15 cellular contexts compared by ENCODE assay signal in the genomic region with DNA sequence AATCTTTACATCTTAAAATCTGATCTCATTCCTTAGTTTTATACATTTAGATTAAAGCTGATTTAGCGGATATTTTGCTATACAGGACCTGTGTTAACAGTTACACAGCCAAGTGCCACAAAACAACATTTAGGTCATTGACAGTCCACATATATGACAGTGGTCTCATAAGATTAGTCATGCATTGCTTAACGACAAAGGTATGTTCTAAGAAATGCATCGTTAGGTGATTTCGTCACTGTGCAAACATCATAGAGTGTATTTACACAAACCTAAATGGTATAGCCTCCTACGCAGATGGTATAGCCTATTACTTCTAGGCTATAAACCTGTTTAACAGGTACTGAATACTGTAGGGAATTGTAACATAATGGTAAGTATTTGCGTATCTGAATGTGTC. TPM values are rescaled to one million over a fixed set of nuclear protein-coding genes. Genes with fewer than 3 reads are reported as not detected.
A peak's percentile ranks its signal among the peaks of the same experiment; 100 is the strongest.
DNase-seq lines count a peak whose midpoint lies in the region; ATAC-seq, FAIRE-seq and TF ChIP-seq lines count a peak whose summit lies in the region.
"Had no signal": no experiment of that assay in that cellular context is flagged by ENCODE, and none has a peak within 500 bp of the region (broad histone marks: within the 10 kb centered on the region; RNA-seq: fewer than 3 reads in every experiment).

No MANE protein-coding gene starts in this region.

- H3K4me3 ChIP-seq in K562 (no peak overlapping the region), smooth muscle cell (no peak overlapping the region), right atrium auricular region (no peak overlapping the region)
- H3K4me3 ChIP-seq: cardiac muscle cell had no signal

- H3K27ac ChIP-seq in K562 (ENCODE audit: extremely low read depth, low read depth, low read length) = no peak overlapping the region
- H3K27ac ChIP-seq in smooth muscle cell (ENCODE audit: low read depth) = peak overlapping the region; percentile 74
- H3K27ac ChIP-seq in right atrium auricular region = no peak overlapping the region
- H3K27ac ChIP-seq: cardiac muscle cell had no signal

- 1% methylated on average over 6 of the region's 6 CpGs for WGBS in K562 (ENCODE audit: insufficient coverage, low coverage, missing lambda C conversion rate)
- 75% methylated on average over 6 of the region's 6 CpGs for WGBS in smooth muscle cell (ENCODE audit: low lambda C conversion rate)

- H3K9me1 ChIP-seq in K562 (ENCODE audit: control insufficient read depth, insufficient read depth, low read length) = no peaks in the 10 kb centered on the region

- CTCF ChIA-PET in K562 (lab: Yijun Ruan, JAX; ENCODE audit: low intra/inter-chr PET ratio) = no interaction called here

- H3K36me3 ChIP-seq in K562 (ENCODE audit: control insufficient read depth, insufficient read depth, low read length) = no peaks in the 10 kb centered on the region
- no peaks in the 10 kb centered on the region for H3K36me3 ChIP-seq in smooth muscle cell (ENCODE audit: low read depth)
- H3K36me3 ChIP-seq in right atrium auricular region = no peaks in the 10 kb centered on the region
- H3K36me3 ChIP-seq: cardiac muscle cell had no signal

- no peaks in the 10 kb centered on the region for H3K79me2 ChIP-seq in K562 (ENCODE audit: control insufficient read depth, insufficient read depth, low read length)
- H3K79me2 ChIP-seq in smooth muscle cell (ENCODE audit: low read depth) = no peaks in the 10 kb centered on the region

- TF ChIP-seq EP300 in K562 (IDR thresholded peaks at IDR 0.05; ENCODE audit: low read length) = no peak

- no peak overlapping the region for H3K9ac ChIP-seq in K562 (ENCODE audit: insufficient read depth in 1 of 2, low read depth in 2 of 2, low read length in 2 of 2)
- no peak overlapping the region for H3K9ac ChIP-seq in smooth muscle cell (ENCODE audit: low read depth)

- H4K20me1 ChIP-seq in K562 (replicated peaks; ENCODE audit: control insufficient read depth, insufficient read depth, low read length) (no peaks in the 10 kb centered on the region), smooth muscle cell (ENCODE audit: low read depth) (no peaks in the 10 kb centered on the region)

- intact Hi-C loops in K562 (cut with micrococcal nuclease) = no loop called here

- POLR2A ChIA-PET in K562 (lab: Yijun Ruan, JAX) = no interaction called here

- TF ChIP-seq CTCF in K562 (IDR thresholded peaks at IDR 0.05 in 2 of 3, conservative IDR thresholded peaks at IDR 0.05 in 1 of 3; ENCODE audit: insufficient read depth in 2 of 3, low read depth in 1 of 3, low read length in 3 of 3) = no peak
- TF ChIP-seq CTCF in smooth muscle cell (IDR thresholded peaks at IDR 0.05; ENCODE audit: borderline replicate concordance, insufficient read depth, poor library complexity, severe bottlenecking) = no peak
- TF ChIP-seq CTCF in right atrium auricular region (IDR thresholded peaks at IDR 0.05) = no peak

- ATAC-seq in K562 (no peak), GM21529 (IDR thresholded peaks at IDR 0.05; ENCODE audit: unreplicated experiment) (no peak)
- ATAC-seq in activated T-cell treated with anti-CD3 and anti-CD28 coated beads, Interleukin-2, amount 50 U/mL, for 72 hours (replicated peaks in 1 of 2) = no peak

- no peaks in the 10 kb centered on the region for H3K27me3 Mint-ChIP-seq in activated T-cell treated with anti-CD3 and anti-CD28 coated beads, Interleukin-2, amount 50 U/mL, for 72 hours (ENCODE audit: low read depth)
- H3K27me3 Mint-ChIP-seq: IgD-negative memory B cell had no signal

- H3K9me3 ChIP-seq in K562 (replicated peaks; ENCODE audit: control insufficient read depth, insufficient read depth, low read depth, low read length) (no peaks in the 10 kb centered on the region), smooth muscle cell (replicated peaks; ENCODE audit: low read depth) (no peaks in the 10 kb centered on the region), right atrium auricular region (no peaks in the 10 kb centered on the region)

- no peak for TF ChIP-seq RAD21 in K562 (CRISPR knock-in tag; conservative IDR thresholded peaks at IDR 0.05 in 1 of 2, IDR thresholded peaks at IDR 0.05 in 1 of 2)

- no peaks in the 10 kb centered on the region for H3F3A ChIP-seq in smooth muscle cell (ENCODE audit: low read depth)

- H3K36me3 Mint-ChIP-seq in activated T-cell treated with anti-CD3 and anti-CD28 coated beads, Interleukin-2, amount 50 U/mL, for 72 hours (ENCODE audit: insufficient read depth in 2 of 2) = no peaks in the 10 kb centered on the region
- H3K36me3 Mint-ChIP-seq: IgD-negative memory B cell had no signal

- H3K4me2 ChIP-seq in K562 (ENCODE audit: insufficient read depth, low read length) (no peak overlapping the region), smooth muscle cell (no peak overlapping the region)

- H3K9me3 Mint-ChIP-seq in activated T-cell treated with anti-CD3 and anti-CD28 coated beads, Interleukin-2, amount 50 U/mL, for 72 hours = no peaks in the 10 kb centered on the region
- H3K9me3 Mint-ChIP-seq: IgD-negative memory B cell had no signal

- FAIRE-seq in K562 (lab: Jason Lieb, UNC) = no peak
- FAIRE-seq: A204.1, TTC549 had no signal

- H2AFZ ChIP-seq in K562 (ENCODE audit: low read depth, low read length) (no peak overlapping the region), smooth muscle cell (ENCODE audit: low read depth) (no peak overlapping the region)

- DNase-seq in NCI-H2171 treated with DMSO at 0.1 percent for 48 hours (lab: John Stamatoyannopoulos, UW) (peak; percentile 12), NCI-H2171 (lab: John Stamatoyannopoulos, UW) (no peak), NCI-H460 (ENCODE audit: extremely low read depth, low read depth) (peak; percentile 42), K562 (ENCODE audit: extremely low read depth in 1 of 4, low spot score in 3 of 4) (no peak), smooth muscle cell (lab: John Stamatoyannopoulos, UW; ENCODE audit: unreplicated experiment) (no peak), right atrium auricular region (ENCODE audit: low spot score) (no peak)
- no peak for DNase-seq in activated T-cell treated with anti-CD3 and anti-CD28 coated beads, Interleukin-2, amount 50 U/mL, for 72 hours
- DNase-seq: activated CD8-positive, alpha-beta memory T cell treated with anti-CD3 and anti-CD28 coated beads for 24 hours; activated naive CD4-positive, alpha-beta T cell; hypothalamus had no signal

- no peak overlapping the region for H3K4me3 Mint-ChIP-seq in activated T-cell treated with anti-CD3 and anti-CD28 coated beads, Interleukin-2, amount 50 U/mL, for 72 hours
- H3K4me3 Mint-ChIP-seq: IgD-negative memory B cell had no signal

- no peak for TF ChIP-seq POLR2A in K562 (conservative IDR thresholded peaks at IDR 0.05)

- no peaks in the 10 kb centered on the region for H3K4me1 ChIP-seq in K562 (replicated peaks in 1 of 2; ENCODE audit: control insufficient read depth in 2 of 2, insufficient read depth in 2 of 2, low read length in 2 of 2)
- H3K4me1 ChIP-seq in smooth muscle cell (ENCODE audit: low read depth) = no peaks in the 10 kb centered on the region
- H3K4me1 ChIP-seq in right atrium auricular region = no peaks in the 10 kb centered on the region

- no peak overlapping the region for H3K27ac Mint-ChIP-seq in activated T-cell treated with anti-CD3 and anti-CD28 coated beads, Interleukin-2, amount 50 U/mL, for 72 hours
- H3K27ac Mint-ChIP-seq: IgD-negative memory B cell had no signal

- in situ Hi-C loops in K562 (cut with MboI) = no loop called here

- no peaks in the 10 kb centered on the region for H3K4me1 Mint-ChIP-seq in activated T-cell treated with anti-CD3 and anti-CD28 coated beads, Interleukin-2, amount 50 U/mL, for 72 hours (ENCODE audit: low read depth)
- H3K4me1 Mint-ChIP-seq: IgD-negative memory B cell had no signal

- BruUV-seq in K562 (replicated peaks; lab: Mats Ljungman, UMichigan) = no TSS peak

- H3K27me3 ChIP-seq in K562 (ENCODE audit: control insufficient read depth in 2 of 2, insufficient read depth in 2 of 2, low read length in 2 of 2) (no peaks in the 10 kb centered on the region), smooth muscle cell (ENCODE audit: low read depth) (no peaks in the 10 kb centered on the region), right atrium auricular region (no peaks in the 10 kb centered on the region)
- H3K27me3 ChIP-seq: cardiac muscle cell had no signal

TF ChIP-seq in K562, 482 proteins besides CTCF, POLR2A, EP300 and RAD21 (continues in another document):
- no peak for TF ChIP-seq ZNF41 (CRISPR knock-in tag; conservative IDR thresholded peaks at IDR 0.05)
- TF ChIP-seq RBM22 (IDR thresholded peaks at IDR 0.05; ENCODE audit: low read depth, low read length, poor library complexity, severe bottlenecking) = no peak
- TF ChIP-seq CHD4 (IDR thresholded peaks at IDR 0.05; ENCODE audit: insufficient read depth, insufficient replicate concordance, low read depth, low read length, poor library complexity, severe bottlenecking) = no peak

RNA-seq across cellular contexts. Expression of a gene that starts 21.6 kb away (rescaled TPM):
- 73.8 and 78.7 TPM in 2 replicates for total RNA-seq in NCI-H460 (2014; rRNA removed; shearing (Covaris generic))
- 59.7 and 84.4 TPM in 2 replicates for polyA plus RNA-seq in NCI-H460 (2014; cell fraction: nucleus; rRNA removed)
- total RNA-seq in K562 (2011; cell fraction: chromatin; rRNA removed; ENCODE audit: low replicate concordance) = 0.25 and 0.35 TPM in 2 replicates
- total RNA-seq in K562 (2011; cell fraction: nucleolus; rRNA removed) = not detected in 2 replicates
- 0.08 and 0.59 TPM in 2 replicates for total RNA-seq in K562 (2011; cell fraction: nucleoplasm; rRNA removed)
- total RNA-seq in K562 (2014; rRNA removed) = under 0.01 and 0.05 TPM in 2 replicates
- under 0.01 TPM in 1 of 2 replicates, not detected in the other for total RNA-seq in K562 (2014; rRNA removed; fragmentation: Illumina TruSeq; extraction: Trizol)
- not detected in 2 replicates for total RNA-seq in K562 (2015; rRNA removed; fragmentation: Illumina TruSeq; extraction: Trizol)
- 0.11 and 0.13 TPM in 2 replicates for total RNA-seq in K562 (2021)
- polyA plus RNA-seq in K562 (2011; rRNA removed) = 0.04 and 0.06 TPM in 2 replicates
- polyA plus RNA-seq in K562 (2011; cell fraction: cytosol; rRNA removed) = 0.07 and 0.10 TPM in 2 replicates
- polyA plus RNA-seq in K562 (2011; cell fraction: nucleus; rRNA removed) = 0.13 and 0.27 TPM in 2 replicates
- polyA plus RNA-seq in K562 (2012) = 0.03 and 0.07 TPM in 2 replicates
- polyA plus RNA-seq in K562 (2014; fragmentation: Illumina TruSeq; extraction: Trizol) = not detected in 2 replicates
- not detected for polyA plus RNA-seq in K562 (2014; fragmentation: Nextera tagmentation; extraction: Ambion mirVana)
- polyA plus RNA-seq in K562 (2014; rRNA removed) = not detected in 2 replicates
- polyA minus RNA-seq in K562 (2011; rRNA and poly(A)+ RNA removed) = 0.11 and 0.18 TPM in 2 replicates
- polyA minus RNA-seq in K562 (2011; cell fraction: cytosol; rRNA and poly(A)+ RNA removed) = 1.7 TPM in 1 of 2 replicates, not detected in the other
- 0.11 and 0.13 TPM in 2 replicates for polyA minus RNA-seq in K562 (2011; cell fraction: nucleus; rRNA and poly(A)+ RNA removed)
- 11.3 and 14.2 TPM in 2 replicates for total RNA-seq in smooth muscle cell
- polyA plus RNA-seq in smooth muscle cell = 0.77 and 3.9 TPM in 2 replicates
- total RNA-seq in right atrium auricular region = 10 to 100 TPM in 1 of 2 donors, 1 to 10 TPM in 1; 9.2 to 20.6 TPM
- 1 to 10 TPM in 1 of 2 donors, under 1 TPM in 1; 0.74 to 1.5 TPM for total RNA-seq in activated T-cell treated with anti-CD3 and anti-CD28 coated beads, Interleukin-2, amount 50 U/mL, for 72 hours
- polyA plus RNA-seq: IgD-negative memory B cell had no signal

Comparison
In these comparisons a context has a peak if more than half of its experiments do, and no peak if none do; other contexts are left out.
1. DNase-seq: peak in NCI-H2171 treated with DMSO at 0.1 percent for 48 hours (single experiment) and NCI-H460 (single experiment); none in NCI-H2171 (single experiment), K562 (0 of 4), smooth muscle cell (single experiment), right atrium auricular region (single experiment) and activated T-cell treated with anti-CD3 and anti-CD28 coated beads, Interleukin-2, amount 50 U/mL, for 72 hours (0 of 2).